Comparison of ENCODE assay signal across 8 cellular contexts in the genomic region with DNA sequence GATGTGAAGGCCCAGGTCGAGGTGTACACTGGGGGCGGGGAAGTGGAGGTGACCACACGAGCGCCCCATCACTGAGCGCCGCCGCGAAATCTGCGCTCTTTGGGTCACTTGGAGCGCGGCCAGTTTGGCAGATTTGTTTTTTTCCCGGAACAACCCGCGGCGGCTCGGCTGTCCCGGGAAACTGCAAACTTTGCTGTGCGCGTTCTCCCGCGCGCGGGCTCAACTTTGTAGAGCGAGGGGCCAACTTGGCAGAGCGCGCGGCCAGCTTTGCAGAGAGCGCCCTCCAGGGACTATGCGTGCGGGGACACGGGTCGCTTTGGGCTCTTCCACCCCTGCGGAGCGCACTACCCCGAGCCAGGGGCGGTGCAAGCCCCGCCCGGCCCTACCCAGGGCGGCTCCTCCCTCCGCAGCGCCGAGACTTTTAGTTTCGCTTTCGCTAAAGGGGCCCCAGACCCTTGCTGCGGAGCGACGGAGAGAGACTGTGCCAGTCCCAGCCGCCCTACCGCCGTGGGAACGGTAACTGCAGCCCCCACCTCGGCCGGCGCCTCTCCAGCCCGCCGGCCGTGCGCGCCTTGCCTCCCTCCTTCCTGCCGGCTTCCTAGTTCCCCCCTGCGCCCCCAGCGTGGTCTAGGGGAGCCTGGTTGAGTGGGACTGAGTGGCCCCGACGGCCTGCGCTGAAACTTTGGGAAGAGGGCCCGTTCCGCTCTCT. TPM values are rescaled to one million over a fixed set of nuclear protein-coding genes. Genes with fewer than 3 reads are reported as not detected.
A peak's percentile ranks its signal among the peaks of the same experiment; 100 is the strongest.
DNase-seq lines count a peak whose midpoint lies in the region; ATAC-seq and TF ChIP-seq lines count a peak whose summit lies in the region.

A gene (plus strand): TSS at position 450 of the 709 bp plus-strand sequence. CDS start 17,582 bp downstream, outside the sequence.

- H3K4me1 ChIP-seq in DND-41 (ENCODE audit: insufficient read depth, low read length) (peaks cover 30% of the 10 kb centered on the region), neural progenitor cell (peaks cover 3% of the 10 kb centered on the region)

- peak within 1 kb of the TSS; percentile 75 to 85 for H3K4me3 ChIP-seq in DND-41 (ENCODE audit: low read depth in 1 of 2, low read length in 2 of 2)
- peak within 1 kb of the TSS; percentile 100 for H3K4me3 ChIP-seq in foreskin fibroblast (ENCODE audit: low read depth in 1 of 2, low read length in 2 of 2)
- H3K4me3 ChIP-seq in neural progenitor cell = peak within 1 kb of the TSS; percentile 90

- H3K4me2 ChIP-seq in DND-41 (ENCODE audit: insufficient read depth, low read length) = peak within 1 kb of the TSS; percentile 99
- H3K4me2 ChIP-seq in neural progenitor cell = peak within 1 kb of the TSS; percentile 87

- H3K4me1 Mint-ChIP-seq in neural progenitor cell = peaks cover 10% of the 10 kb centered on the region

- peaks cover 15% of the 10 kb centered on the region; the same call in 1 of the 2 replicates for H4K20me1 ChIP-seq in DND-41 (ENCODE audit: insufficient read depth, low read length)
- no peaks in the 10 kb centered on the region for H4K20me1 ChIP-seq in neural progenitor cell (ENCODE audit: low read depth)

- H3K9ac ChIP-seq in DND-41 (ENCODE audit: low read depth, low read length) (peak within 1 kb of the TSS; percentile 97), neural progenitor cell (peak within 1 kb of the TSS; percentile 65)

- peaks cover 48% of the 10 kb centered on the region for H3K79me2 ChIP-seq in DND-41 (ENCODE audit: insufficient read depth, low read length)
- peaks cover 36% of the 10 kb centered on the region for H3K79me2 ChIP-seq in neural progenitor cell (ENCODE audit: low read depth)

- H3K36me3 ChIP-seq in DND-41 (ENCODE audit: insufficient read depth, low read length) (peaks cover 6% of the 10 kb centered on the region; the same call in 1 of the 2 replicates), neural progenitor cell (no peaks in the 10 kb centered on the region)

- H3K27ac Mint-ChIP-seq in neural progenitor cell = peak within 1 kb of the TSS; percentile 58

- peaks cover 18% of the 10 kb centered on the region for H3K9me3 Mint-ChIP-seq in neural progenitor cell

- H3F3A ChIP-seq in neural progenitor cell (ENCODE audit: low read depth) = peaks cover 6% of the 10 kb centered on the region

- H3K27ac ChIP-seq in DND-41 (ENCODE audit: low read length) (peak within 1 kb of the TSS; percentile 93), neural progenitor cell (peak within 1 kb of the TSS; percentile 72)

- ATAC-seq in DND-41 (ENCODE audit: insufficient read depth, low read depth) (peak; percentile 91), GM21515 (IDR thresholded peaks at IDR 0.05; ENCODE audit: unreplicated experiment) (peak; percentile 74)

- peak within 1 kb of the TSS; percentile 91 for H3K4me3 Mint-ChIP-seq in neural progenitor cell

- no peaks in the 10 kb centered on the region for H3K27me3 ChIP-seq in DND-41 (ENCODE audit: insufficient read depth, low read length, poor library complexity)
- H3K27me3 ChIP-seq in neural progenitor cell = peaks cover 11% of the 10 kb centered on the region

- DNase-seq in DND-41 (peak; percentile 95), HuH-7 (ENCODE audit: low spot score) (peak; percentile 86), SHP77 treated with DMSO at 0.1 percent for 48 hours (lab: John Stamatoyannopoulos, UW) (peak; percentile 58), activated gamma-delta T cell treated with Interleukin-2 at 50 U/mL for 16 hours (peak; percentile 74), foreskin fibroblast (peak; percentile 79 to 91), neural progenitor cell (ENCODE audit: low spot score) (peak; percentile 96), stromal cell of bone marrow (ENCODE audit: low read depth) (peak; percentile 40)

- TF ChIP-seq CTCF in DND-41 (IDR thresholded peaks at IDR 0.05; ENCODE audit: borderline replicate concordance, extremely low read depth, low read length, poor library complexity, severe bottlenecking) (peak; percentile 64), foreskin fibroblast (IDR thresholded peaks at IDR 0.05; ENCODE audit: low read depth, low read length) (no peak), neural progenitor cell (IDR thresholded peaks at IDR 0.05) (peak; percentile 49)

- H3K27me3 Mint-ChIP-seq in neural progenitor cell (ENCODE audit: insufficient read depth, low read depth) = peaks cover 5% of the 10 kb centered on the region

- H2AFZ ChIP-seq in DND-41 (ENCODE audit: low read depth, low read length) (peak within 1 kb of the TSS; percentile 99), neural progenitor cell (replicated peaks) (peak within 1 kb of the TSS; percentile 95)

- peaks cover 10% of the 10 kb centered on the region for H3K36me3 Mint-ChIP-seq in neural progenitor cell

- H3K9me3 ChIP-seq in DND-41 (ENCODE audit: insufficient read depth, low read length, severe bottlenecking) (no peaks in the 10 kb centered on the region), neural progenitor cell (ENCODE audit: low read depth) (no peaks in the 10 kb centered on the region)

RNA-seq across cellular contexts. Expression of the gene that starts here (rescaled TPM):
- total RNA-seq in neural progenitor cell (ENCODE audit: low replicate concordance) = 17.8 and 18.9 TPM in 2 replicates

Comparison
In these comparisons a context has a peak if more than half of its experiments do, and no peak if none do; other contexts are left out.
1. Peak in every context shown above with its lines: DNase-seq, ATAC-seq, H3K4me3 ChIP-seq and H3K27ac ChIP-seq.
2. DNase-seq: peak in every context shown above with its lines; median percentile 96 in neural progenitor cell; 95 in DND-41; 86 in HuH-7; 85 in foreskin fibroblast; 74 in activated gamma-delta T cell treated with Interleukin-2 at 50 U/mL for 16 hours; 58 in SHP77 treated with DMSO at 0.1 percent for 48 hours; 40 in stromal cell of bone marrow.